In the genomic region with DNA sequence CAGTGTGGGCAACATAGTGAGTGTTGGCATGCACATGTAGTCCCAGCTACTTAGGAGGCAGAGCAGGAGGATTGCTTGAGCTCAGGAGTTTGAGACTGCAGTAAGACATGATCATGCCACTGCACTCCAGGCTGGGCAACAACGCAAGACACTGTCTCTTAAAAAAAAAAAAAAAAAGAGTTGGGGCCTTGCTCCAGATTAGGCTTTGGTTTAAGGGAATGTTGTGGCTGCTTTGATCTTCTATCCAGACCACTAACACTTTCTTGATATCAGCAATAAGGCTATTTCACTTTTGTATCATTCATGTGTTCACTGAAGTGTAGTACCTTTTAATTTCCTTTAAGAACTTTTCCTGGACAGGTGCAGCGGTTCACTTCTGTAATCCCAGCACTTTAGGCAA, we compare ENCODE assay signal across 27 cellular contexts. TPM values are rescaled to one million over a fixed set of nuclear protein-coding genes. Genes with fewer than 3 reads are reported as not detected.
"Had no signal": no experiment of that assay in that cellular context is flagged by ENCODE, and none has a peak within 500 bp of the region (broad histone marks: within the 10 kb centered on the region; RNA-seq: fewer than 3 reads in every experiment).

No MANE protein-coding gene starts in this region.

- H3K4me3 ChIP-seq: K562 had no signal

- H3K9me3 Mint-ChIP-seq: IgD-negative memory B cell had no signal

- H3K27ac ChIP-seq: KMS-11, RWPE1 had no signal

- DNase-seq: Kasumi-1, MM.1S, NCI-H1048, NCI-H1105, NCI-H1417, NCI-H146, NCI-H1694 treated with DMSO at 0.1 percent for 48 hours, NCI-H2029, NCI-H2081 treated with DMSO at 0.1 percent for 48 hours, NCI-H2171, NCI-H226, NCI-H446, NCI-H510A, NCI-H524 treated with DMSO at 0.1 percent for 48 hours, NCI-H69, NCI-H774, PC-3, SHP77, SK-N-SH, SW 1271 had no signal

- H3K9ac ChIP-seq: KMS-11, SK-N-SH had no signal

- FAIRE-seq: K562 had no signal

- H3K27me3 Mint-ChIP-seq: IgD-negative memory B cell had no signal

- H3K4me2 ChIP-seq: KMS-11, SK-N-SH had no signal

- ATAC-seq: K562, Panc1, PC-3 had no signal

- H3K9me2 ChIP-seq: SK-N-SH had no signal

- H3K9me3 ChIP-seq: SK-N-SH had no signal

RNA-seq across cellular contexts. Expression of a gene that starts 2.8 kb away (rescaled TPM):
- total RNA-seq: HT1080, SK-MEL-5 had no signal
- polyA plus RNA-seq: K562 had no signal
